ENCODE assay signal across 33 cellular contexts in the genomic region with DNA sequence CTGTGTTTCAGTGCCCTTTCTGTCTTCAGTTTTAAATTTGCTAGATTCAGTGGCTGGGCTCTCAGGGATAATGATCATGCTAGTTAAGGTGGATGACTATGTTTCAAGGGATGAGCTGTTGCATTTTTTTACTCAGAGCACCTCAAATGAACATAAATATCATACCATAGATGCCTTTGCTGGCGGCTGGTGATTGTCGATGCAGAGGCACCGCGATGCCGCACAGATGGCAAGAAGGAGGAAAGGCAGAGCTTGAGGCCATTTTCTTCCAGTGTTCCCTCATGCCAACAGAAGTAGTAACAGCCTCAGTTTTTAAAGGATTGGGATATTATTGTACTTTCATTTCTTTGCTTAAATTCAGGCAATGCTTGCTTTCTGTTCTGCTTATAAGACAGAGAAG.
"Had no signal": no experiment of that assay in that cellular context is flagged by ENCODE, and none has a peak within 500 bp of the region (broad histone marks: within the 10 kb centered on the region; RNA-seq: fewer than 3 reads in every experiment).

No MANE protein-coding gene starts in this region.

- ATAC-seq: left colon; naive thymus-derived CD8-positive, alpha-beta T cell; sciatic nerve; upper lobe of right lung had no signal

- H3K27me3 Mint-ChIP-seq: activated naive CD8-positive, alpha-beta T cell treated with anti-CD3 and anti-CD28 coated beads for 36 hours; brain; naive thymus-derived CD8-positive, alpha-beta T cell; stimulated activated naive CD8-positive, alpha-beta T cell treated with anti-CD3 and anti-CD28 coated beads, Interleukin-15, Interleukin-2, amounts not matched to agents 100 ng/mL and 50 ng/mL, for 24 hours had no signal

- H3K36me3 Mint-ChIP-seq: activated naive CD8-positive, alpha-beta T cell treated with anti-CD3 and anti-CD28 coated beads for 36 hours; brain; naive thymus-derived CD8-positive, alpha-beta T cell had no signal

- H3K27me3 ChIP-seq: adrenal gland, ascending aorta, cardiac muscle cell, colonic mucosa, thyroid gland, upper lobe of right lung had no signal

- H3K27ac Mint-ChIP-seq: activated naive CD4-positive, alpha-beta T cell treated with anti-CD3 and anti-CD28 coated beads for 36 hours; activated naive CD8-positive, alpha-beta T cell treated with anti-CD3 and anti-CD28 coated beads for 36 hours; activated T-helper 1 cell treated with anti-CD3 and anti-CD28 coated beads, Interleukin-12 subunit alpha, Interleukin-12 subunit beta, Interleukin-2, Interleukin-4 antibody, amounts not matched to agents 30 ng/mL and 10 ng/mL and 1 ng/mL, durations not matched to agents 14 hours and 24 hours and 36 hours; brain; naive thymus-derived CD8-positive, alpha-beta T cell; stimulated activated naive CD8-positive, alpha-beta T cell treated with anti-CD3 and anti-CD28 coated beads, Interleukin-15, Interleukin-2, amounts not matched to agents 100 ng/mL and 50 ng/mL, for 24 hours; T-helper 2 cell treated with Interferon-gamma antibody and Interleukin-4, amounts not matched to agents 5 μg/mL and 100 μg/mL, for 36 hours had no signal

- H3K36me3 ChIP-seq: adrenal gland, ascending aorta, cardiac muscle cell, colonic mucosa, thyroid gland, upper lobe of right lung had no signal

- H3K27ac ChIP-seq: adrenal gland, ascending aorta, cardiac muscle cell, colonic mucosa, thyroid gland, upper lobe of right lung, VCaP had no signal

- H3K4me3 ChIP-seq: adrenal gland, ascending aorta, cardiac muscle cell, colonic mucosa, skin epidermis, thyroid gland, upper lobe of right lung had no signal

- H3K4me1 ChIP-seq: adrenal gland, ascending aorta, colonic mucosa, thyroid gland, upper lobe of right lung had no signal

- H3K9me3 ChIP-seq: adrenal gland, ascending aorta, colonic mucosa, thyroid gland, upper lobe of right lung had no signal

- H3K4me3 Mint-ChIP-seq: activated naive CD4-positive, alpha-beta T cell treated with anti-CD3 and anti-CD28 coated beads for 36 hours; activated naive CD8-positive, alpha-beta T cell treated with anti-CD3 and anti-CD28 coated beads for 36 hours; activated T-helper 1 cell treated with anti-CD3 and anti-CD28 coated beads, Interleukin-12 subunit alpha, Interleukin-12 subunit beta, Interleukin-2, Interleukin-4 antibody, amounts not matched to agents 30 ng/mL and 10 ng/mL and 1 ng/mL, durations not matched to agents 14 hours and 24 hours and 36 hours; brain; naive thymus-derived CD8-positive, alpha-beta T cell; neural crest cell; stimulated activated naive CD8-positive, alpha-beta T cell treated with anti-CD3 and anti-CD28 coated beads, Interleukin-15, Interleukin-2, amounts not matched to agents 100 ng/mL and 50 ng/mL, for 24 hours; T-helper 2 cell treated with Interferon-gamma antibody and Interleukin-4, amounts not matched to agents 5 μg/mL and 100 μg/mL, for 36 hours had no signal

- H3K4me1 Mint-ChIP-seq: activated naive CD8-positive, alpha-beta T cell treated with anti-CD3 and anti-CD28 coated beads for 36 hours; brain; naive thymus-derived CD8-positive, alpha-beta T cell had no signal

- DNase-seq: activated CD4-positive, alpha-beta T cell treated with anti-CD3 and anti-CD28 coated beads for 4 hours; activated CD4-positive, alpha-beta T cell treated with anti-CD3 and anti-CD28 coated beads, Interleukin-2, amount 50 U/mL, for 48 hours; activated CD8-positive, alpha-beta memory T cell treated with anti-CD3 and anti-CD28 coated beads for 24 hours; activated effector memory CD4-positive, alpha-beta T cell treated with anti-CD3 and anti-CD28 coated beads, Interleukin-2, amount 50 U/mL, for 16 hours; activated naive CD4-positive, alpha-beta T cell treated with anti-CD3 and anti-CD28 coated beads for 36 hours; activated naive CD8-positive, alpha-beta T cell treated with anti-CD3 and anti-CD28 coated beads for 36 hours; activated T-cell treated with anti-CD3 and anti-CD28 coated beads, Interleukin-2, amount 50 U/mL, for 1 hour; adrenal gland; cerebellar nuclear complex; colonic mucosa; effector memory CD4-positive, alpha-beta T cell; glutamatergic neuron; left colon; midbrain; naive thymus-derived CD8-positive, alpha-beta T cell; stimulated activated CD4-positive, alpha-beta T cell treated with anti-CD3 and anti-CD28 coated beads, Interleukin-12 subunit alpha, Interleukin-12 subunit beta, amount 100 ng/mL, for 4 hours; stimulated activated CD4-positive, alpha-beta T cell treated with anti-CD3 and anti-CD28 coated beads, Interleukin-4, amount 100 ng/mL, for 1 hour; T-helper 1 cell; thyroid gland; upper lobe of right lung had no signal

- FAIRE-seq: frontal cortex, keratinocyte, TTC549 had no signal
